In genomic region chr11:76266269-76266668, GRCh38 we compare ENCODE assay signal across 1 cellular context.
TF ChIP-seq lines count a peak whose summit lies in the region.

No MANE protein-coding gene starts in this region.

TF ChIP-seq in K562, 482 proteins besides CTCF, POLR2A, EP300 and RAD21 (continued from another document):
- TF ChIP-seq ZNF3 (CRISPR knock-in tag; IDR thresholded peaks at IDR 0.05) (no peak), CEBPB (tag; IDR thresholded peaks at IDR 0.05) (0 out of 2 replicates have a peak, but pooled peaks have one; percentile 6), CBFB (CRISPR knock-in tag; IDR thresholded peaks at IDR 0.05) (no peak), PHB (CRISPR knock-in tag; IDR thresholded peaks at IDR 0.05) (no peak), ARID2 (IDR thresholded peaks at IDR 0.05) (no peak), HMGXB4 (CRISPR knock-in tag; IDR thresholded peaks at IDR 0.05) (no peak), BHLHE40 (IDR thresholded peaks at IDR 0.05; ENCODE audit: low read length) (no peak), GTF2F1 (IDR thresholded peaks at IDR 0.05; ENCODE audit: low read depth, low read length) (no peak), SRSF7 (optimal IDR thresholded peaks at IDR 0.05; ENCODE audit: low read depth, low read length) (no peak), CEBPG (CRISPR knock-in tag; IDR thresholded peaks at IDR 0.05) (no peak), CEBPG (tag; conservative IDR thresholded peaks at IDR 0.05 in 1 of 2, IDR thresholded peaks at IDR 0.05 in 1 of 2) (0 out of 4 replicates have a peak, but pooled peaks of 1 of the 2 experiments have one; percentile 27), ZNF408 (CRISPR knock-in tag; IDR thresholded peaks at IDR 0.05; ENCODE audit: low read depth) (no peak), XRCC5 (IDR thresholded peaks at IDR 0.05; ENCODE audit: low read depth, low read length) (no peak)
